ENCODE assay signal across 15 cellular contexts in genomic region chr11:29507381-29507780, GRCh38.
A peak's percentile ranks its signal among the peaks of the same experiment; 100 is the strongest.
DNase-seq lines count a peak whose midpoint lies in the region; ATAC-seq and TF ChIP-seq lines count a peak whose summit lies in the region.
"Had no signal": no experiment of that assay in that cellular context is flagged by ENCODE, and none has a peak within 500 bp of the region (broad histone marks: within the 10 kb centered on the region; RNA-seq: fewer than 3 reads in every experiment).

No MANE protein-coding gene starts in this region.

- TF ChIP-seq CTCF in neural crest cell (conservative IDR thresholded peaks at IDR 0.05), result no peak

- H3K27ac Mint-ChIP-seq in neural crest cell (ENCODE audit: unreplicated experiment), result peak overlapping the region; percentile 79
- H3K27ac Mint-ChIP-seq: B cell; CD4-positive, CD25-positive, alpha-beta regulatory T cell; CD8-positive, alpha-beta T cell had no signal

- no peak for ATAC-seq in HG02610 (IDR thresholded peaks at IDR 0.05; ENCODE audit: unreplicated experiment)
- ATAC-seq: CD8-positive, alpha-beta T cell had no signal

- H3K4me1 Mint-ChIP-seq in neural crest cell, result peaks cover 59% of the 10 kb centered on the region
- H3K4me1 Mint-ChIP-seq: B cell; CD4-positive, CD25-positive, alpha-beta regulatory T cell had no signal

- DNase-seq in COLO829 (ENCODE audit: low spot score) (peak; percentile 59), foreskin melanocyte (peak; percentile 76), neural crest cell (ENCODE audit: low read depth, low spot score) (no peak), retina (peak; percentile 37), cardiac septum (ENCODE audit: low spot score) (no peak), activated gamma-delta T cell (lab: John Stamatoyannopoulos, UW) (no peak)
- DNase-seq: CD4-positive, CD25-positive, alpha-beta regulatory T cell; CD8-positive, alpha-beta T cell; DMS153; DND-41; GM23248; H7; HCEC 1CT had no signal

- H3K4me3 Mint-ChIP-seq in neural crest cell, result peak overlapping the region; percentile 6
- H3K4me3 Mint-ChIP-seq: B cell; CD4-positive, CD25-positive, alpha-beta regulatory T cell; CD8-positive, alpha-beta T cell had no signal

- intact Hi-C loops in cardiac septum (cut with DNase I), result no loop called here

- H3K27me3 Mint-ChIP-seq in neural crest cell (ENCODE audit: low read depth), result no peaks in the 10 kb centered on the region
- H3K27me3 Mint-ChIP-seq: B cell; CD4-positive, CD25-positive, alpha-beta regulatory T cell had no signal

- H3K9me3 Mint-ChIP-seq in neural crest cell, result no peaks in the 10 kb centered on the region

- H3K36me3 Mint-ChIP-seq in neural crest cell (ENCODE audit: low read depth), result peaks cover under 1% of the 10 kb centered on the region
- H3K36me3 Mint-ChIP-seq: CD4-positive, CD25-positive, alpha-beta regulatory T cell; CD8-positive, alpha-beta T cell had no signal

Comparison
In these comparisons a context has a peak if more than half of its experiments do, and no peak if none do; other contexts are left out.
1. DNase-seq: peak in COLO829 (single experiment), foreskin melanocyte (single experiment) and retina (single experiment); none in neural crest cell (single experiment), cardiac septum (single experiment) and activated gamma-delta T cell (single experiment).